ENCODE assay signal across 8 cellular contexts in genomic region chr17:17823433-17824118, GRCh38. TPM values are rescaled to one million over a fixed set of nuclear protein-coding genes. Genes with fewer than 3 reads are reported as not detected.
DNase-seq lines count a peak whose midpoint lies in the region; ATAC-seq and TF ChIP-seq lines count a peak whose summit lies in the region.

No MANE protein-coding gene starts in this region.

- no peak for TF ChIP-seq CTCF in gastroesophageal sphincter (IDR thresholded peaks at IDR 0.05)
- TF ChIP-seq CTCF in thoracic aorta (IDR thresholded peaks at IDR 0.05), result no peak

- H3K9me3 ChIP-seq in ES-I3 (ENCODE audit: control insufficient read depth, insufficient read depth, low read length) (no peaks in the 10 kb centered on the region), SJCRH30 (replicated peaks) (no peaks in the 10 kb centered on the region), gastroesophageal sphincter (no peaks in the 10 kb centered on the region), thoracic aorta (no peaks in the 10 kb centered on the region)

- H3K4me1 ChIP-seq in ES-I3 (ENCODE audit: insufficient read depth, low read length) (peaks cover 34% of the 10 kb centered on the region), SJCRH30 (peaks cover 35% of the 10 kb centered on the region), gastroesophageal sphincter (peaks cover 9 to 97% (median 36%) of the 10 kb centered on the region in 3 donors), thoracic aorta (ENCODE audit: control insufficient read depth in 1 of 2, low read depth in 2 of 2) (peaks cover 26 to 50% of the 10 kb centered on the region in 2 donors)

- no CpG with 5 or more reads among the region's 69 CpGs for WGBS in gastroesophageal sphincter (ENCODE audit: low coverage in 1 of 2), 2 donors

- H3K4me3 ChIP-seq in SJCRH30, result peak overlapping the region; percentile 48
- H3K4me3 ChIP-seq in gastroesophageal sphincter, result peak overlapping the region; percentile 54 to 55
- peak overlapping the region; percentile 71 for H3K4me3 ChIP-seq in thoracic aorta

- no peaks in the 10 kb centered on the region; the same call in 1 of the 2 replicates for H3K36me3 ChIP-seq in ES-I3 (ENCODE audit: insufficient read depth, low read length)
- no peaks in the 10 kb centered on the region for H3K36me3 ChIP-seq in SJCRH30
- peaks cover 0 to 30% of the 10 kb centered on the region in 2 donors for H3K36me3 ChIP-seq in gastroesophageal sphincter
- no peaks in the 10 kb centered on the region for H3K36me3 ChIP-seq in thoracic aorta

- DNase-seq in Kasumi-1 (lab: John Stamatoyannopoulos, UW) (peak; percentile 15 to 37), SJCRH30 (peak; percentile 99 to 100), nucleus accumbens (lab: John Stamatoyannopoulos, UW) (peak; percentile 33 to 93 (median 82)), thoracic aorta (ENCODE audit: low spot score) (peak; percentile 26)
- peak; percentile 40 to 76 (median 58) for DNase-seq in activated naive CD4-positive, alpha-beta T cell (lab: John Stamatoyannopoulos, UW)

- TF ChIP-seq EP300 in gastroesophageal sphincter (IDR thresholded peaks at IDR 0.05), result no peak

- H3K27ac ChIP-seq in SJCRH30 (peak overlapping the region; percentile 71), gastroesophageal sphincter (peak overlapping the region; percentile 66 to 86 (median 81)), thoracic aorta (peak overlapping the region; percentile 43 to 71)

- H3K27me3 ChIP-seq in SJCRH30, result no peaks in the 10 kb centered on the region
- no peaks in the 10 kb centered on the region for H3K27me3 ChIP-seq in gastroesophageal sphincter
- H3K27me3 ChIP-seq in thoracic aorta (replicated peaks; ENCODE audit: insufficient read depth), result no peaks in the 10 kb centered on the region

- no peak for TF ChIP-seq POLR2A in gastroesophageal sphincter (IDR thresholded peaks at IDR 0.05)

- peak overlapping the region; percentile 37; the same call in 1 of the 2 replicates for H3K9ac ChIP-seq in ES-I3 (ENCODE audit: low read depth, low read length)

- peak; percentile 62 for ATAC-seq in GM21786 (IDR thresholded peaks at IDR 0.05; ENCODE audit: unreplicated experiment)
- ATAC-seq in gastroesophageal sphincter, result peak; percentile 92
- ATAC-seq in thoracic aorta (ENCODE audit: insufficient number of reproducible peaks, low FRiP score, low read depth), result peak; percentile 62

RNA-seq across cellular contexts. Expression of gene SREBF1, which starts 13.2 kb away (rescaled TPM):
- 65.3 and 74.1 TPM in 2 replicates for total RNA-seq in SJCRH30 (2014; rRNA removed; shearing (Covaris generic))
- 10 to 100 TPM; 16.1 to 90.7 (median 56.1) TPM for total RNA-seq in gastroesophageal sphincter
- total RNA-seq in thoracic aorta, result 10 to 100 TPM; 56.2 to 64.2 TPM

Comparison
In these comparisons a context has a peak if more than half of its experiments do, and no peak if none do; other contexts are left out.
1. Peak in every context shown above with its lines: DNase-seq, ATAC-seq, H3K4me3 ChIP-seq and H3K27ac ChIP-seq.
2. DNase-seq: peak in every context shown above with its lines; median percentile 100 in SJCRH30; 82 in nucleus accumbens; 58 in activated naive CD4-positive, alpha-beta T cell; 26 in Kasumi-1; 26 in thoracic aorta.